In genomic region chr9:137028013-137028280, GRCh38 we compare ENCODE assay signal across 8 cellular contexts. TPM values are rescaled to one million over a fixed set of nuclear protein-coding genes. Genes with fewer than 3 reads are reported as not detected.
DNase-seq lines count a peak whose midpoint lies in the region; ATAC-seq and TF ChIP-seq lines count a peak whose summit lies in the region.

A gene with protein sequence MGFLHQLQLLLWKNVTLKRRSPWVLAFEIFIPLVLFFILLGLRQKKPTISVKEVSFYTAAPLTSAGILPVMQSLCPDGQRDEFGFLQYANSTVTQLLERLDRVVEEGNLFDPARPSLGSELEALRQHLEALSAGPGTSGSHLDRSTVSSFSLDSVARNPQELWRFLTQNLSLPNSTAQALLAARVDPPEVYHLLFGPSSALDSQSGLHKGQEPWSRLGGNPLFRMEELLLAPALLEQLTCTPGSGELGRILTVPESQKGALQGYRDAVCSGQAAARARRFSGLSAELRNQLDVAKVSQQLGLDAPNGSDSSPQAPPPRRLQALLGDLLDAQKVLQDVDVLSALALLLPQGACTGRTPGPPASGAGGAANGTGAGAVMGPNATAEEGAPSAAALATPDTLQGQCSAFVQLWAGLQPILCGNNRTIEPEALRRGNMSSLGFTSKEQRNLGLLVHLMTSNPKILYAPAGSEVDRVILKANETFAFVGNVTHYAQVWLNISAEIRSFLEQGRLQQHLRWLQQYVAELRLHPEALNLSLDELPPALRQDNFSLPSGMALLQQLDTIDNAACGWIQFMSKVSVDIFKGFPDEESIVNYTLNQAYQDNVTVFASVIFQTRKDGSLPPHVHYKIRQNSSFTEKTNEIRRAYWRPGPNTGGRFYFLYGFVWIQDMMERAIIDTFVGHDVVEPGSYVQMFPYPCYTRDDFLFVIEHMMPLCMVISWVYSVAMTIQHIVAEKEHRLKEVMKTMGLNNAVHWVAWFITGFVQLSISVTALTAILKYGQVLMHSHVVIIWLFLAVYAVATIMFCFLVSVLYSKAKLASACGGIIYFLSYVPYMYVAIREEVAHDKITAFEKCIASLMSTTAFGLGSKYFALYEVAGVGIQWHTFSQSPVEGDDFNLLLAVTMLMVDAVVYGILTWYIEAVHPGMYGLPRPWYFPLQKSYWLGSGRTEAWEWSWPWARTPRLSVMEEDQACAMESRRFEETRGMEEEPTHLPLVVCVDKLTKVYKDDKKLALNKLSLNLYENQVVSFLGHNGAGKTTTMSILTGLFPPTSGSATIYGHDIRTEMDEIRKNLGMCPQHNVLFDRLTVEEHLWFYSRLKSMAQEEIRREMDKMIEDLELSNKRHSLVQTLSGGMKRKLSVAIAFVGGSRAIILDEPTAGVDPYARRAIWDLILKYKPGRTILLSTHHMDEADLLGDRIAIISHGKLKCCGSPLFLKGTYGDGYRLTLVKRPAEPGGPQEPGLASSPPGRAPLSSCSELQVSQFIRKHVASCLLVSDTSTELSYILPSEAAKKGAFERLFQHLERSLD (N-terminal part only) (minus strand): TSS chr9:137028237. CDS start chr9:137028140, 97 bp downstream.

- intact Hi-C loops in Right ventricle myocardium inferior (cut with DNase I) (loop anchor here (5.0 kb wide), 1 partner anchor 186 kb away; the partner anchor contains the start of gene AJM1), posterior vena cava (cut with DNase I) (loop anchor here in 1 of 2 donors (5.0 kb wide), 1 partner anchor 241 kb away; no protein-coding TSS in a partner anchor)

- in situ Hi-C loops in HAP-1 (cut with MboI; ENCODE audit: low sequenced_read_pairs): no loop called here

- DNase-seq in HAP-1 (ENCODE audit: low spot score in 2 of 2) (no peak), Right ventricle myocardium inferior (ENCODE audit: missing footprints) (no peak), posterior vena cava (ENCODE audit: low spot score) (no peak), NCI-H146 treated with DMSO at 0.1 percent for 48 hours (lab: John Stamatoyannopoulos, UW; ENCODE audit: unreplicated experiment) (no peak), NCI-H1930 (lab: John Stamatoyannopoulos, UW) (no peak), NCI-H748 treated with DMSO at 0.1 percent for 48 hours (lab: John Stamatoyannopoulos, UW) (no peak)

- no peaks in the 10 kb centered on the region for H3K36me3 ChIP-seq in HAP-1 (replicated peaks)

- H3K9me3 ChIP-seq in HAP-1: no peaks in the 10 kb centered on the region

- TF ChIP-seq CTCF in VCaP (conservative IDR thresholded peaks at IDR 0.05): no peak

- H3K4me3 ChIP-seq in HAP-1: peak within 1 kb of the TSS; percentile 48

- no peaks in the 10 kb centered on the region for H3K27me3 ChIP-seq in HAP-1 (ENCODE audit: low read depth)

- ATAC-seq in Right ventricle myocardium inferior: no peak
- ATAC-seq in GM19397 (IDR thresholded peaks at IDR 0.05; ENCODE audit: unreplicated experiment): no peak

- peak within 1 kb of the TSS; percentile 93 for H3K27ac ChIP-seq in VCaP

- peaks cover 8% of the 10 kb centered on the region for H3K4me1 ChIP-seq in HAP-1

RNA-seq across cellular contexts. Expression of the gene that starts here (rescaled TPM):
- total RNA-seq in Right ventricle myocardium inferior (28.2 TPM), posterior vena cava (10 to 100 TPM; 30.8 to 32.8 TPM)
